In the genomic region with DNA sequence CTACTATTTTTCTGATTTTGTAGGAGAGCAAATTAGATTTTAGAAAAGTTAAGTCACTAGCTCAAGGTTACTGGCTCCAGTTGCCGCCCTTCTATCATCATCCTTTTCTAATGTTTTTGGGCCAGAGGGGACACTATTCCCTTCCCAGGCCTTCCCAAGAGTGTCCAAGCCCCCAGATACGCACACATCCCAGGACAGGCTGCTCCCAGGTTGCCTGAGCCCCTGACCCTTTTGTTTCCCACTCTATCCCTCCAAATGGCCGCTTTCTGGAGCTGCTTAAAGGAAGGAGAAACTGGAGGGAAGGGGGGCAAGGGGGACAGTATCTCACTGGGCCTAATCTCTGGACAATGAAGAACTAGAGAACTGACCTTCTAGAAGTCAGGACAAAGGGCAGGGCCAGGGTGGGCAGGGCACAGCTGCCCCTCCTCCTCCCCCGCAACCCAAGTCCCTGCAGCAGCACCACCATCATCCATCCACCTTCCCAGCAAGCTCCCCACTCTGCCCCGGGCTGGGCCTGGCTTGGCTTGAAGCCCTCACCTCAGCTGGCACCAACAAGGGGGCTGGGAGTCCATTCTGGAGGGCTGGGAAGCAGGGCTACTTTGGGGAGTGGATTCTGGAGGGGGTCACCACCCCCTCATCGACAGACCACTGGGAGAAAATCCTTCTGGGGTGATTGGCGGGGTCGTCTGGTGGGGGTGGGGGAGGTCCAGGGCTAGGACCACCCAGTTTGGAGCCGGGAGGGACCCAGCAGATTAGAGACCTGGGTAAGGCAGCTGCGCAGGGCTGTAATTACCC, we compare ENCODE assay signal across 9 cellular contexts. TPM values are rescaled to one million over a fixed set of nuclear protein-coding genes. Genes with fewer than 3 reads are reported as not detected.
A peak's percentile ranks its signal among the peaks of the same experiment; 100 is the strongest.
DNase-seq lines count a peak whose midpoint lies in the region; ATAC-seq and TF ChIP-seq lines count a peak whose summit lies in the region.
"Had no signal": no experiment of that assay in that cellular context is flagged by ENCODE, and none has a peak within 500 bp of the region (broad histone marks: within the 10 kb centered on the region; RNA-seq: fewer than 3 reads in every experiment).

No MANE protein-coding gene starts in this region.

- peaks cover 6 to 33% of the 10 kb centered on the region in 2 donors for H3K4me1 ChIP-seq in esophagus (ENCODE audit: control insufficient read depth in 2 of 2, insufficient read depth in 2 of 2, low read length in 1 of 2)
- H3K4me1 ChIP-seq in neutrophil (ENCODE audit: control insufficient read depth in 1 of 2, insufficient read depth in 1 of 2, low read depth in 1 of 2, low read length in 1 of 2) = peaks cover 60 to 64% of the 10 kb centered on the region in 2 experiments

- DNase-seq in GM12865 (ENCODE audit: low read depth) (no peak), RPMI8226 (peak; percentile 28), glomerular visceral epithelial cell (ENCODE audit: extremely low spot score) (no peak), left lobe of liver (ENCODE audit: low spot score) (no peak), NCI-H1105 treated with DMSO at 0.1 percent for 48 hours (lab: John Stamatoyannopoulos, UW) (no peak)

- H3K27me3 ChIP-seq in esophagus (ENCODE audit: control insufficient read depth in 1 of 2, insufficient read depth in 2 of 2, low read length in 2 of 2) = no peaks in the 10 kb centered on the region
- no peaks in the 10 kb centered on the region for H3K27me3 ChIP-seq in neutrophil

- H3K4me3 ChIP-seq in GM12865 (ENCODE audit: low read depth, low read length) (peak overlapping the region; percentile 89), esophagus (ENCODE audit: low read depth in 1 of 2, low read length in 2 of 2) (peak overlapping the region; percentile 95 to 98), neutrophil (ENCODE audit: low read depth in 1 of 2, low read length in 1 of 2) (peak overlapping the region; percentile 85 to 96)

- ATAC-seq in GM21825 (IDR thresholded peaks at IDR 0.05; ENCODE audit: unreplicated experiment) (no peak), left lobe of liver (no peak)

- WGBS in esophagus, 2 donors = 28 to 33% methylated on average over 9 to 10 of the region's 10 CpGs

- peaks cover 0 to 2% of the 10 kb centered on the region in 2 donors for H3K36me3 ChIP-seq in esophagus (ENCODE audit: control insufficient read depth in 2 of 2, insufficient read depth in 2 of 2, low read length in 1 of 2)
- H3K36me3 ChIP-seq in neutrophil = no peaks in the 10 kb centered on the region

- no peaks in the 10 kb centered on the region for H3K9me3 ChIP-seq in esophagus (ENCODE audit: control insufficient read depth in 2 of 2, insufficient read depth in 1 of 2, low read depth in 1 of 2, low read length in 1 of 2)
- no peaks in the 10 kb centered on the region for H3K9me3 ChIP-seq in neutrophil

- H3K27ac ChIP-seq in esophagus (ENCODE audit: low read depth in 2 of 2, low read length in 1 of 2) (peak overlapping the region; percentile 96 to 99), neutrophil (peak overlapping the region; percentile 99)

- TF ChIP-seq CTCF in GM12865 (IDR thresholded peaks at IDR 0.05; ENCODE audit: insufficient read depth, low read depth, low read length, missing control alignments) (no peak), neutrophil (IDR thresholded peaks at IDR 0.05) (no peak)

RNA-seq across cellular contexts. Expression of gene MAP7D1, which starts 1.0 kb away (rescaled TPM):
- polyA plus RNA-seq in esophagus = 10 to 100 TPM; 33.1 to 55.3 TPM
- total RNA-seq in left lobe of liver = 13.3 TPM

RNA-seq across cellular contexts. Expression of gene TRAPPC3, which starts 5.7 kb away (rescaled TPM):
- 10 to 100 TPM; 38.2 to 77.1 TPM for polyA plus RNA-seq in esophagus
- total RNA-seq in left lobe of liver = 24.8 TPM

RNA-seq across cellular contexts. Expression of gene COL8A2, which starts 29.9 kb away (rescaled TPM):
- 1 to 10 TPM; 2.0 to 2.9 TPM for polyA plus RNA-seq in esophagus
- total RNA-seq in left lobe of liver = 0.50 TPM
- total RNA-seq: T-helper 1 cell treated with Interleukin-12 subunit alpha and Interleukin-12 subunit beta and Interleukin-4 antibody, amounts not matched to agents 30 ng/mL and 1 ng/mL, for 36 hours had no signal
